In genomic region chr9:72363908-72364678, GRCh38 we compare ENCODE assay signal across 8 cellular contexts. TPM values are rescaled to one million over a fixed set of nuclear protein-coding genes. Genes with fewer than 3 reads are reported as not detected.
A peak's percentile ranks its signal among the peaks of the same experiment; 100 is the strongest.
DNase-seq lines count a peak whose midpoint lies in the region; ATAC-seq lines count a peak whose summit lies in the region.

No MANE protein-coding gene starts in this region.

- peak; percentile 9 for ATAC-seq in GM19468 (IDR thresholded peaks at IDR 0.05; ENCODE audit: extremely low read depth, unreplicated experiment)

- DNase-seq in DMS53 treated with DMSO at 0.1 percent for 48 hours (lab: John Stamatoyannopoulos, UW; ENCODE audit: unreplicated experiment) (peak; percentile 12), HT-29 (ENCODE audit: low spot score) (peak; percentile 38), T-helper 1 cell (peak; percentile 53 to 78 (median 64)), anterior cingulate cortex (lab: John Stamatoyannopoulos, UW) (peak in 52 of 58 donors; percentile 16 to 78 (median 54)), hepatic stellate cell (ENCODE audit: low spot score) (peak; percentile 55), retina (peak; percentile 84), amniotic stem cell (lab: John Stamatoyannopoulos, UW) (no peak)

RNA-seq across cellular contexts. Expression of gene ZFAND5, which starts 0.9 kb away (rescaled TPM):
- 204 and 236 TPM in 2 replicates for total RNA-seq in HT-29 (2014; rRNA removed; shearing (Covaris generic))
